Comparison of ENCODE assay signal across 17 cellular contexts in genomic region chr6:42426191-42426590, GRCh38. TPM values are rescaled to one million over a fixed set of nuclear protein-coding genes. Genes with fewer than 3 reads are reported as not detected.
DNase-seq lines count a peak whose midpoint lies in the region; ATAC-seq lines count a peak whose summit lies in the region.
"Had no signal": no experiment of that assay in that cellular context is flagged by ENCODE, and none has a peak within 500 bp of the region (broad histone marks: within the 10 kb centered on the region; RNA-seq: fewer than 3 reads in every experiment).

No MANE protein-coding gene starts in this region.

- H3K4me1 Mint-ChIP-seq in activated naive CD4-positive, alpha-beta T cell treated with anti-CD3 and anti-CD28 coated beads, Interleukin-2, amount 50 U/mL, for 24 hours = peaks cover 68% of the 10 kb centered on the region
- peaks cover 53% of the 10 kb centered on the region for H3K4me1 Mint-ChIP-seq in activated naive CD4-positive, alpha-beta T cell treated with anti-CD3 and anti-CD28 coated beads, Interleukin-2, amount 10 ng/mL, durations not matched to agents 7 days and 5 days
- peaks cover 58% of the 10 kb centered on the region for H3K4me1 Mint-ChIP-seq in T-helper 17 cell
- H3K4me1 Mint-ChIP-seq in central memory CD8-positive, alpha-beta T cell = peaks cover 69% of the 10 kb centered on the region

- H3K36me3 Mint-ChIP-seq in activated naive CD4-positive, alpha-beta T cell treated with anti-CD3 and anti-CD28 coated beads, Interleukin-2, amount 50 U/mL, for 24 hours = peaks cover 2% of the 10 kb centered on the region
- peaks cover 17% of the 10 kb centered on the region for H3K36me3 Mint-ChIP-seq in activated naive CD4-positive, alpha-beta T cell treated with anti-CD3 and anti-CD28 coated beads, Interleukin-2, amount 10 ng/mL, durations not matched to agents 7 days and 5 days
- peaks cover 2% of the 10 kb centered on the region for H3K36me3 Mint-ChIP-seq in T-helper 17 cell (ENCODE audit: low read depth)
- peaks cover 12% of the 10 kb centered on the region for H3K36me3 Mint-ChIP-seq in central memory CD8-positive, alpha-beta T cell (ENCODE audit: insufficient read depth)

- H3K27me3 Mint-ChIP-seq in activated naive CD4-positive, alpha-beta T cell treated with anti-CD3 and anti-CD28 coated beads, Interleukin-2, amount 50 U/mL, for 24 hours = no peaks in the 10 kb centered on the region
- no peaks in the 10 kb centered on the region for H3K27me3 Mint-ChIP-seq in activated naive CD4-positive, alpha-beta T cell treated with anti-CD3 and anti-CD28 coated beads, Interleukin-2, amount 10 ng/mL, durations not matched to agents 7 days and 5 days
- no peaks in the 10 kb centered on the region for H3K27me3 Mint-ChIP-seq in T-helper 17 cell
- H3K27me3 Mint-ChIP-seq in central memory CD8-positive, alpha-beta T cell = no peaks in the 10 kb centered on the region
- H3K27me3 Mint-ChIP-seq: CD4-positive, alpha-beta memory T cell had no signal

- peak overlapping the region; percentile 11 for H3K27ac Mint-ChIP-seq in activated naive CD4-positive, alpha-beta T cell treated with anti-CD3 and anti-CD28 coated beads, Interleukin-2, amount 50 U/mL, for 24 hours
- H3K27ac Mint-ChIP-seq in activated naive CD4-positive, alpha-beta T cell treated with anti-CD3 and anti-CD28 coated beads, Interleukin-2, amount 10 ng/mL, durations not matched to agents 7 days and 5 days = no peak overlapping the region
- peak overlapping the region; percentile 88 for H3K27ac Mint-ChIP-seq in T-helper 17 cell
- peak overlapping the region; percentile 36 for H3K27ac Mint-ChIP-seq in central memory CD8-positive, alpha-beta T cell (ENCODE audit: low read depth)

- intact Hi-C loops in sciatic nerve (cut with DNase I) = no loop called here

- H3K9me3 Mint-ChIP-seq in activated naive CD4-positive, alpha-beta T cell treated with anti-CD3 and anti-CD28 coated beads, Interleukin-2, amount 50 U/mL, for 24 hours = no peaks in the 10 kb centered on the region
- no peaks in the 10 kb centered on the region for H3K9me3 Mint-ChIP-seq in activated naive CD4-positive, alpha-beta T cell treated with anti-CD3 and anti-CD28 coated beads, Interleukin-2, amount 10 ng/mL, durations not matched to agents 7 days and 5 days
- H3K9me3 Mint-ChIP-seq in central memory CD8-positive, alpha-beta T cell = no peaks in the 10 kb centered on the region
- H3K9me3 Mint-ChIP-seq: CD4-positive, alpha-beta memory T cell had no signal

- ATAC-seq in T-helper 17 cell (no peak), GM21529 (IDR thresholded peaks at IDR 0.05; ENCODE audit: unreplicated experiment) (no peak), sciatic nerve (no peak), HG03175 (IDR thresholded peaks at IDR 0.05; ENCODE audit: unreplicated experiment) (no peak)
- ATAC-seq in central memory CD8-positive, alpha-beta T cell (replicated peaks; ENCODE audit: extremely low read depth, poor library complexity, severe bottlenecking) = no peak
- ATAC-seq: A549, HepG2 had no signal

- no peak for DNase-seq in activated naive CD4-positive, alpha-beta T cell treated with anti-CD3 and anti-CD28 coated beads, Interleukin-2, amount 10 ng/mL, durations not matched to agents 7 days and 5 days
- no peak for DNase-seq in T-helper 17 cell
- no peak for DNase-seq in central memory CD8-positive, alpha-beta T cell (ENCODE audit: low spot score in 2 of 2)
- no peak for DNase-seq in GM03348 (ENCODE audit: low spot score)
- DNase-seq in sciatic nerve (ENCODE audit: low spot score) = no peak
- DNase-seq: AML-193; CD4-positive, alpha-beta memory T cell; DMS153; DMS79; GDM1; GM23248; HCEC 1CT had no signal

- CTCF ChIA-PET in activated naive CD4-positive, alpha-beta T cell treated with anti-CD3 and anti-CD28 coated beads, Interleukin-2, amount 10 ng/mL, durations not matched to agents 7 days and 5 days (lab: Charles Lee) = no interaction called here

- H3K4me3 Mint-ChIP-seq in activated naive CD4-positive, alpha-beta T cell treated with anti-CD3 and anti-CD28 coated beads, Interleukin-2, amount 50 U/mL, for 24 hours = no peak overlapping the region
- no peak overlapping the region for H3K4me3 Mint-ChIP-seq in activated naive CD4-positive, alpha-beta T cell treated with anti-CD3 and anti-CD28 coated beads, Interleukin-2, amount 10 ng/mL, durations not matched to agents 7 days and 5 days
- H3K4me3 Mint-ChIP-seq in T-helper 17 cell = no peak overlapping the region
- peak overlapping the region; percentile 21 for H3K4me3 Mint-ChIP-seq in central memory CD8-positive, alpha-beta T cell

- no peaks in the 10 kb centered on the region for H3K9me3 ChIP-seq in T-helper 17 cell (ENCODE audit: control insufficient read depth, low read length, poor library complexity, severe bottlenecking)
- H3K9me3 ChIP-seq: A549 had no signal

RNA-seq across cellular contexts. Expression of gene TRERF1, which starts 25.5 kb away (rescaled TPM):
- total RNA-seq in T-helper 17 cell = 10 to 100 TPM; 28.6 to 31.2 TPM
- total RNA-seq in sciatic nerve = 7.0 TPM
